ENCODE assay signal across 2 cellular contexts in genomic region chr3:149398296-149398695, GRCh38.
A peak's percentile ranks its signal among the peaks of the same experiment; 100 is the strongest.
TF ChIP-seq lines count a peak whose summit lies in the region.

No MANE protein-coding gene starts in this region.

TF ChIP-seq in HepG2, 621 proteins besides CTCF, POLR2A, EP300 and RAD21 (continues in another document):
- TF ChIP-seq SOX6 (IDR thresholded peaks at IDR 0.05) (no peak), SOX6 (CRISPR knock-in tag; IDR thresholded peaks at IDR 0.05) (peak; percentile 44; the same call in 1 of the 2 replicates), ETV6 (CRISPR knock-in tag; conservative IDR thresholded peaks at IDR 0.05) (no peak), PRDM4 (CRISPR knock-in tag; IDR thresholded peaks at IDR 0.05; ENCODE audit: borderline replicate concordance) (no peak), MED1 (CRISPR knock-in tag; IDR thresholded peaks at IDR 0.05) (peak; percentile 73), HMG20A (CRISPR knock-in tag; IDR thresholded peaks at IDR 0.05; ENCODE audit: borderline replicate concordance) (peak; percentile 43; the same call in 1 of the 2 replicates), FOXP1 (IDR thresholded peaks at IDR 0.05) (no peak), FOXP1 (CRISPR knock-in tag; IDR thresholded peaks at IDR 0.05) (peak; percentile 42; the same call in 1 of the 2 replicates), FOXA3 (CRISPR knock-in tag; IDR thresholded peaks at IDR 0.05) (peak; percentile 74), CREM (IDR thresholded peaks at IDR 0.05) (peak; percentile 22; the same call in 1 of the 2 replicates), CREM (CRISPR knock-in tag; IDR thresholded peaks at IDR 0.05) (no peak), FOXK1 (CRISPR knock-in tag; IDR thresholded peaks at IDR 0.05; ENCODE audit: borderline replicate concordance, low read depth) (no peak), FOSL2 (CRISPR knock-in tag; IDR thresholded peaks at IDR 0.05) (peak; percentile 80), ARID5B (CRISPR knock-in tag; IDR thresholded peaks at IDR 0.05) (peak; percentile 74), FOXA1 (IDR thresholded peaks at IDR 0.05) (no peak), FOXA1 (CRISPR knock-in tag; IDR thresholded peaks at IDR 0.05) (peak; percentile 71; the same call in 1 of the 2 replicates), ETV5 (CRISPR knock-in tag; IDR thresholded peaks at IDR 0.05; ENCODE audit: borderline replicate concordance) (peak; percentile 60; the same call in 1 of the 2 replicates), ZKSCAN5 (CRISPR knock-in tag; IDR thresholded peaks at IDR 0.05) (no peak), ZBTB43 (CRISPR knock-in tag; conservative IDR thresholded peaks at IDR 0.05) (peak; percentile 81), MAFK (conservative IDR thresholded peaks at IDR 0.05 in 1 of 2, IDR thresholded peaks at IDR 0.05 in 1 of 2; ENCODE audit: low read length in 2 of 2) (peak in 1 of 2 experiments; percentile 25; a peak in 1 of 4 replicates), TEAD3 (CRISPR knock-in tag; optimal IDR thresholded peaks at IDR 0.05; ENCODE audit: borderline replicate concordance) (peak; percentile 18), TSC22D2 (CRISPR knock-in tag; IDR thresholded peaks at IDR 0.05; ENCODE audit: borderline replicate concordance) (no peak), ATF3 (CRISPR knock-in tag; IDR thresholded peaks at IDR 0.05) (peak; percentile 17; the same call in 1 of the 2 replicates), ATF4 (CRISPR knock-in tag; IDR thresholded peaks at IDR 0.05) (peak in 1 of 2 experiments; percentile 31; a peak in 1 of 4 replicates), ZNF547 (CRISPR knock-in tag; IDR thresholded peaks at IDR 0.05) (no peak)

TF ChIP-seq in GM12891, 5 proteins besides CTCF, POLR2A, EP300 and RAD21:
- TF ChIP-seq PAX5 (IDR thresholded peaks at IDR 0.05; ENCODE audit: insufficient read depth, low read length, severe bottlenecking) (no peak), TAF1 (IDR thresholded peaks at IDR 0.05; ENCODE audit: low read depth, low read length) (no peak), SPI1 (IDR thresholded peaks at IDR 0.05; ENCODE audit: low read depth, low read length) (no peak), POLR2AphosphoS5 (IDR thresholded peaks at IDR 0.05; ENCODE audit: low read depth, low read length) (no peak), POU2F2 (IDR thresholded peaks at IDR 0.05; ENCODE audit: low read depth, low read length) (no peak)
